ENCODE assay signal across 8 cellular contexts in genomic region chr9:35732185-35733108, GRCh38.
DNase-seq lines count a peak whose midpoint lies in the region; ATAC-seq and TF ChIP-seq lines count a peak whose summit lies in the region.

Gene CREB3, plus strand, starts transcription at chr9:35732666. Its CDS starts 107 bp downstream, at chr9:35732773.
Gene TLN1, minus strand, starts transcription at chr9:35732195. Its CDS starts 6,501 bp downstream, at chr9:35725694.

- peak within 1 kb of the TSS; percentile 97 for H3K4me3 ChIP-seq in AG10803 (ENCODE audit: low read length)

- no peak for TF ChIP-seq CTCF in AG10803 (conservative IDR thresholded peaks at IDR 0.05; ENCODE audit: low read length)

- peak; percentile 99 for DNase-seq in AG10803 (ENCODE audit: low read depth)
- DNase-seq in NCI-H345 treated with DMSO at 0.1 percent for 48 hours (lab: John Stamatoyannopoulos, UW; ENCODE audit: unreplicated experiment), result peak; percentile 96
- DNase-seq in activated CD4-positive, CD25-positive, alpha-beta regulatory T cell (lab: John Stamatoyannopoulos, UW), result peak; percentile 88 to 96 (median 94)
- peak; percentile 98 for DNase-seq in central memory CD4-positive, alpha-beta T cell
- peak; percentile 95 for DNase-seq in inferior parietal cortex (ENCODE audit: extremely low spot score)
- peak; percentile 92 for DNase-seq in stimulated activated CD4-positive, alpha-beta T cell treated with anti-CD3 and anti-CD28 coated beads, Interleukin-12 subunit alpha, Interleukin-12 subunit beta, amount 100 ng/mL, for 4 hours

- ATAC-seq in GM19025 (IDR thresholded peaks at IDR 0.05; ENCODE audit: low read depth, unreplicated experiment) (peak; percentile 84), HG03342 (IDR thresholded peaks at IDR 0.05; ENCODE audit: unreplicated experiment) (peak; percentile 79)

Comparison
In these comparisons a context has a peak if more than half of its experiments do, and no peak if none do; other contexts are left out.
1. Peak in every context shown above with its lines: DNase-seq, ATAC-seq and H3K4me3 ChIP-seq.